ENCODE assay signal across 8 cellular contexts in genomic region chr19:52857378-52858191, GRCh38. TPM values are rescaled to one million over a fixed set of nuclear protein-coding genes. Genes with fewer than 3 reads are reported as not detected.
DNase-seq lines count a peak whose midpoint lies in the region; ATAC-seq, FAIRE-seq and TF ChIP-seq lines count a peak whose summit lies in the region.
"Not testable (repeated sequence)": the region's sequence is repeated elsewhere in the genome, so short reads cannot be mapped to it uniquely, and the experiment has no call there.

ZNF468 (minus strand) TSS chr19:52857619; CDS start chr19:52854272, 3,347 bp downstream.

- not testable (repeated sequence) for DNase-seq in BJ (ENCODE audit: low read depth)
- DNase-seq in GM19239 (ENCODE audit: insufficient read length, low spot score): peak; percentile 38
- DNase-seq in NCI-H69 (lab: John Stamatoyannopoulos, UW): peak; percentile 80
- peak; percentile 66 to 75 for DNase-seq in activated CD4-positive, alpha-beta T cell treated with anti-CD3 and anti-CD28 coated beads, Interleukin-2, amount 50 U/mL, for 48 hours
- DNase-seq in dermis microvascular lymphatic vessel endothelial cell (ENCODE audit: low read depth in 2 of 2): peak; percentile 14 to 45
- DNase-seq in left lobe of liver (ENCODE audit: low spot score): peak; percentile 68
- DNase-seq in stimulated activated CD4-positive, alpha-beta T cell treated with anti-CD3 and anti-CD28 coated beads, Interleukin-1b, Interleukin-23, amount 100 ng/mL, for 4 hours (ENCODE audit: low read depth in 2 of 2): peak; percentile 51 to 56

- not testable (repeated sequence) for TF ChIP-seq CTCF in BJ (IDR thresholded peaks at IDR 0.05; ENCODE audit: insufficient read depth, low read depth, low read length)

- CTCF ChIA-PET in BJ (lab: Yijun Ruan, JAX): interaction anchor here (0.6 kb wide), 1 partner anchor 166 kb away, joined by 4 read pairs; no protein-coding TSS in a partner anchor

- ATAC-seq in HG03432 (IDR thresholded peaks at IDR 0.05; ENCODE audit: unreplicated experiment) (peak; percentile 99), left lobe of liver (peak; percentile 99)

- H3K27me3 ChIP-seq in BJ (ENCODE audit: control insufficient read depth, insufficient read depth, low read length): not testable (repeated sequence)

- H3K36me3 ChIP-seq in BJ (ENCODE audit: control insufficient read depth, insufficient read depth, low read length): not testable (repeated sequence)

- POLR2A ChIA-PET in BJ (lab: Charles Lee): not testable (repeated sequence)

- H3K4me3 ChIP-seq in BJ (ENCODE audit: low read depth, low read length): peak within 1 kb of the TSS; percentile 65

- FAIRE-seq in GM19239 (lab: Jason Lieb, UNC): peak; percentile 100

RNA-seq across cellular contexts. Expression of gene ZNF468, which starts in this region (rescaled TPM):
- 11.1 and 13.8 TPM in 2 replicates for polyA plus RNA-seq in BJ (2011; rRNA removed)
- polyA minus RNA-seq in BJ (2011; rRNA and poly(A)+ RNA removed): 12.4 and 13.8 TPM in 2 replicates
- total RNA-seq in dermis microvascular lymphatic vessel endothelial cell (14.8 and 17.4 TPM in 2 replicates), left lobe of liver (2.6 TPM)
